ENCODE assay signal across 1 cellular context in the genomic region with DNA sequence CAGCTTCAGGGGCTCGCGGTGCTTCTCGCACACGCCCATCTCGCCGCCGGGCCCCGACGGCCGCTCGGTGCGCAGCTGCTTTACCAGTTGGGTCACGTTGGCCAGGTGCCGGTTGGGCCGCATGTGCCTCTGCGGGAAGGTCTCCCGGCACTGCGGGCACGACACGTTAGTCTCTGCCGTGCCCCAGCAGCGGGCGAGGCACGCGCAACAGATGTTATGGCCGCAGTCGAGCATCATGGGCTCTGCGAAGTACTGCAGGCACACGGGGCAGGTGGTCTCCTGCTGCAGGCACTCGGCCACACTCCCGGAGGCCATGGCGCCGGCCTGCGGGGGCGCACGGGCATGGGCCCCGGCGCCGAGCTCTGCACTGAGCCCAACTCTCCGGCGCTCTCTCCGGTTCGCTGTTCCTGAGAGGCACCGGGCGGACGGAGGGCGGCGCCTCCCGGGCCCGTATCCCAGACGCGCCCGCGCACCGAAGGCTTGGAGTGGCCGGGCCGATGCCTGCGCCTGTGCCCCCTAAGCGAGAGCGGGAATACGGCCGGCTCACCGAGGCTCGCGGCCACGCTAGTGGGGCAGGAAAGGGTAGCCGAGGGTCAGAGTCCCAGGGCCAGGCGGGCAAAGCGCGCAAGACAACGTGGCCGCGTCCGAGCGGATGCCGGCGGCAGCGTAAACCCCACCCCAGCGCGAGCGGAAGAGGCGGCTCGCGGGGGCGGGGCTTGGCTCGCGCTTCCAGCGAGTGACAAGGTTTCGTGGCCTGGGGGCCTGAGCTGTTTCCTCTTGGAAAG.
A peak's percentile ranks its signal among the peaks of the same experiment; 100 is the strongest.
TF ChIP-seq lines count a peak whose summit lies in the region.

A gene with protein sequence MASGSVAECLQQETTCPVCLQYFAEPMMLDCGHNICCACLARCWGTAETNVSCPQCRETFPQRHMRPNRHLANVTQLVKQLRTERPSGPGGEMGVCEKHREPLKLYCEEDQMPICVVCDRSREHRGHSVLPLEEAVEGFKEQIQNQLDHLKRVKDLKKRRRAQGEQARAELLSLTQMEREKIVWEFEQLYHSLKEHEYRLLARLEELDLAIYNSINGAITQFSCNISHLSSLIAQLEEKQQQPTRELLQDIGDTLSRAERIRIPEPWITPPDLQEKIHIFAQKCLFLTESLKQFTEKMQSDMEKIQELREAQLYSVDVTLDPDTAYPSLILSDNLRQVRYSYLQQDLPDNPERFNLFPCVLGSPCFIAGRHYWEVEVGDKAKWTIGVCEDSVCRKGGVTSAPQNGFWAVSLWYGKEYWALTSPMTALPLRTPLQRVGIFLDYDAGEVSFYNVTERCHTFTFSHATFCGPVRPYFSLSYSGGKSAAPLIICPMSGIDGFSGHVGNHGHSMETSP (minus strand): TSS at position 668 of the 785 bp plus-strand sequence. CDS start 353 bp downstream, at position 315.

TF ChIP-seq in HepG2, 621 proteins besides CTCF, POLR2A, EP300 and RAD21 (continued from another document and continues in another):
- TF ChIP-seq, protein P1, sequence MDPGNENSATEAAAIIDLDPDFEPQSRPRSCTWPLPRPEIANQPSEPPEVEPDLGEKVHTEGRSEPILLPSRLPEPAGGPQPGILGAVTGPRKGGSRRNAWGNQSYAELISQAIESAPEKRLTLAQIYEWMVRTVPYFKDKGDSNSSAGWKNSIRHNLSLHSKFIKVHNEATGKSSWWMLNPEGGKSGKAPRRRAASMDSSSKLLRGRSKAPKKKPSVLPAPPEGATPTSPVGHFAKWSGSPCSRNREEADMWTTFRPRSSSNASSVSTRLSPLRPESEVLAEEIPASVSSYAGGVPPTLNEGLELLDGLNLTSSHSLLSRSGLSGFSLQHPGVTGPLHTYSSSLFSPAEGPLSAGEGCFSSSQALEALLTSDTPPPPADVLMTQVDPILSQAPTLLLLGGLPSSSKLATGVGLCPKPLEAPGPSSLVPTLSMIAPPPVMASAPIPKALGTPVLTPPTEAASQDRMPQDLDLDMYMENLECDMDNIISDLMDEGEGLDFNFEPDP (CRISPR knock-in tag; conservative IDR thresholded peaks at IDR 0.05): 0 out of 2 replicates have a peak, but pooled peaks have one; percentile 82
- TF ChIP-seq ZNF652 (CRISPR knock-in tag; IDR thresholded peaks at IDR 0.05; ENCODE audit: borderline replicate concordance, low read depth) (no peak), SMAD9 (CRISPR knock-in tag; IDR thresholded peaks at IDR 0.05) (no peak; the same call in 1 of the 2 replicates), MTA3 (CRISPR knock-in tag; IDR thresholded peaks at IDR 0.05) (no peak), ZNF460 (CRISPR knock-in tag; IDR thresholded peaks at IDR 0.05; ENCODE audit: borderline replicate concordance) (no peak), ZNF430 (CRISPR knock-in tag; IDR thresholded peaks at IDR 0.05) (peak; percentile 83), REXO4 (CRISPR knock-in tag; IDR thresholded peaks at IDR 0.05; ENCODE audit: borderline replicate concordance) (no peak; the same call in 1 of the 2 replicates), ZNF333 (CRISPR knock-in tag; IDR thresholded peaks at IDR 0.05; ENCODE audit: borderline replicate concordance) (peak; percentile 82), HDAC1 (CRISPR knock-in tag; IDR thresholded peaks at IDR 0.05) (peak; percentile 97), ZNF766 (CRISPR knock-in tag; IDR thresholded peaks at IDR 0.05; ENCODE audit: borderline replicate concordance) (peak; percentile 70; the same call in 1 of the 2 replicates), ZNF674 (CRISPR knock-in tag; IDR thresholded peaks at IDR 0.05; ENCODE audit: low read depth) (peak; percentile 85; the same call in 1 of the 2 replicates), RNF2 (conservative IDR thresholded peaks at IDR 0.05; ENCODE audit: low read depth) (0 out of 2 replicates have a peak, but pooled peaks have one; percentile 13)
- TF ChIP-seq, protein P2, sequence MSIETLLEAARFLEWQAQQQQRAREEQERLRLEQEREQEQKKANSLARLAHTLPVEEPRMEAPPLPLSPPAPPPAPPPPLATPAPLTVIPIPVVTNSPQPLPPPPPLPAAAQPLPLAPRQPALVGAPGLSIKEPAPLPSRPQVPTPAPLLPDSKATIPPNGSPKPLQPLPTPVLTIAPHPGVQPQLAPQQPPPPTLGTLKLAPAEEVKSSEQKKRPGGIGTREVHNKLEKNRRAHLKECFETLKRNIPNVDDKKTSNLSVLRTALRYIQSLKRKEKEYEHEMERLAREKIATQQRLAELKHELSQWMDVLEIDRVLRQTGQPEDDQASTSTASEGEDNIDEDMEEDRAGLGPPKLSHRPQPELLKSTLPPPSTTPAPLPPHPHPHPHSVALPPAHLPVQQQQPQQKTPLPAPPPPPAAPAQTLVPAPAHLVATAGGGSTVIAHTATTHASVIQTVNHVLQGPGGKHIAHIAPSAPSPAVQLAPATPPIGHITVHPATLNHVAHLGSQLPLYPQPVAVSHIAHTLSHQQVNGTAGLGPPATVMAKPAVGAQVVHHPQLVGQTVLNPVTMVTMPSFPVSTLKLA (IDR thresholded peaks at IDR 0.05): peak; percentile 68
- TF ChIP-seq, protein P3, sequence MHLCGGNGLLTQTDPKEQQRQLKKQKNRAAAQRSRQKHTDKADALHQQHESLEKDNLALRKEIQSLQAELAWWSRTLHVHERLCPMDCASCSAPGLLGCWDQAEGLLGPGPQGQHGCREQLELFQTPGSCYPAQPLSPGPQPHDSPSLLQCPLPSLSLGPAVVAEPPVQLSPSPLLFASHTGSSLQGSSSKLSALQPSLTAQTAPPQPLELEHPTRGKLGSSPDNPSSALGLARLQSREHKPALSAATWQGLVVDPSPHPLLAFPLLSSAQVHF (CRISPR knock-in tag; IDR thresholded peaks at IDR 0.05): peak; percentile 89
- TF ChIP-seq, protein P4, sequence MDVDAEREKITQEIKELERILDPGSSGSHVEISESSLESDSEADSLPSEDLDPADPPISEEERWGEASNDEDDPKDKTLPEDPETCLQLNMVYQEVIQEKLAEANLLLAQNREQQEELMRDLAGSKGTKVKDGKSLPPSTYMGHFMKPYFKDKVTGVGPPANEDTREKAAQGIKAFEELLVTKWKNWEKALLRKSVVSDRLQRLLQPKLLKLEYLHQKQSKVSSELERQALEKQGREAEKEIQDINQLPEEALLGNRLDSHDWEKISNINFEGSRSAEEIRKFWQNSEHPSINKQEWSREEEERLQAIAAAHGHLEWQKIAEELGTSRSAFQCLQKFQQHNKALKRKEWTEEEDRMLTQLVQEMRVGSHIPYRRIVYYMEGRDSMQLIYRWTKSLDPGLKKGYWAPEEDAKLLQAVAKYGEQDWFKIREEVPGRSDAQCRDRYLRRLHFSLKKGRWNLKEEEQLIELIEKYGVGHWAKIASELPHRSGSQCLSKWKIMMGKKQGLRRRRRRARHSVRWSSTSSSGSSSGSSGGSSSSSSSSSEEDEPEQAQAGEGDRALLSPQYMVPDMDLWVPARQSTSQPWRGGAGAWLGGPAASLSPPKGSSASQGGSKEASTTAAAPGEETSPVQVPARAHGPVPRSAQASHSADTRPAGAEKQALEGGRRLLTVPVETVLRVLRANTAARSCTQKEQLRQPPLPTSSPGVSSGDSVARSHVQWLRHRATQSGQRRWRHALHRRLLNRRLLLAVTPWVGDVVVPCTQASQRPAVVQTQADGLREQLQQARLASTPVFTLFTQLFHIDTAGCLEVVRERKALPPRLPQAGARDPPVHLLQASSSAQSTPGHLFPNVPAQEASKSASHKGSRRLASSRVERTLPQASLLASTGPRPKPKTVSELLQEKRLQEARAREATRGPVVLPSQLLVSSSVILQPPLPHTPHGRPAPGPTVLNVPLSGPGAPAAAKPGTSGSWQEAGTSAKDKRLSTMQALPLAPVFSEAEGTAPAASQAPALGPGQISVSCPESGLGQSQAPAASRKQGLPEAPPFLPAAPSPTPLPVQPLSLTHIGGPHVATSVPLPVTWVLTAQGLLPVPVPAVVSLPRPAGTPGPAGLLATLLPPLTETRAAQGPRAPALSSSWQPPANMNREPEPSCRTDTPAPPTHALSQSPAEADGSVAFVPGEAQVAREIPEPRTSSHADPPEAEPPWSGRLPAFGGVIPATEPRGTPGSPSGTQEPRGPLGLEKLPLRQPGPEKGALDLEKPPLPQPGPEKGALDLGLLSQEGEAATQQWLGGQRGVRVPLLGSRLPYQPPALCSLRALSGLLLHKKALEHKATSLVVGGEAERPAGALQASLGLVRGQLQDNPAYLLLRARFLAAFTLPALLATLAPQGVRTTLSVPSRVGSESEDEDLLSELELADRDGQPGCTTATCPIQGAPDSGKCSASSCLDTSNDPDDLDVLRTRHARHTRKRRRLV (CRISPR knock-in tag; IDR thresholded peaks at IDR 0.05): peak; percentile 90
- TF ChIP-seq, protein P5, sequence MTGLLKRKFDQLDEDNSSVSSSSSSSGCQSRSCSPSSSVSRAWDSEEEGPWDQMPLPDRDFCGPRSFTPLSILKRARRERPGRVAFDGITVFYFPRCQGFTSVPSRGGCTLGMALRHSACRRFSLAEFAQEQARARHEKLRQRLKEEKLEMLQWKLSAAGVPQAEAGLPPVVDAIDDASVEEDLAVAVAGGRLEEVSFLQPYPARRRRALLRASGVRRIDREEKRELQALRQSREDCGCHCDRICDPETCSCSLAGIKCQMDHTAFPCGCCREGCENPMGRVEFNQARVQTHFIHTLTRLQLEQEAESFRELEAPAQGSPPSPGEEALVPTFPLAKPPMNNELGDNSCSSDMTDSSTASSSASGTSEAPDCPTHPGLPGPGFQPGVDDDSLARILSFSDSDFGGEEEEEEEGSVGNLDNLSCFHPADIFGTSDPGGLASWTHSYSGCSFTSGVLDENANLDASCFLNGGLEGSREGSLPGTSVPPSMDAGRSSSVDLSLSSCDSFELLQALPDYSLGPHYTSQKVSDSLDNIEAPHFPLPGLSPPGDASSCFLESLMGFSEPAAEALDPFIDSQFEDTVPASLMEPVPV (CRISPR knock-in tag; IDR thresholded peaks at IDR 0.05): peak; percentile 98
- TF ChIP-seq, protein P6, sequence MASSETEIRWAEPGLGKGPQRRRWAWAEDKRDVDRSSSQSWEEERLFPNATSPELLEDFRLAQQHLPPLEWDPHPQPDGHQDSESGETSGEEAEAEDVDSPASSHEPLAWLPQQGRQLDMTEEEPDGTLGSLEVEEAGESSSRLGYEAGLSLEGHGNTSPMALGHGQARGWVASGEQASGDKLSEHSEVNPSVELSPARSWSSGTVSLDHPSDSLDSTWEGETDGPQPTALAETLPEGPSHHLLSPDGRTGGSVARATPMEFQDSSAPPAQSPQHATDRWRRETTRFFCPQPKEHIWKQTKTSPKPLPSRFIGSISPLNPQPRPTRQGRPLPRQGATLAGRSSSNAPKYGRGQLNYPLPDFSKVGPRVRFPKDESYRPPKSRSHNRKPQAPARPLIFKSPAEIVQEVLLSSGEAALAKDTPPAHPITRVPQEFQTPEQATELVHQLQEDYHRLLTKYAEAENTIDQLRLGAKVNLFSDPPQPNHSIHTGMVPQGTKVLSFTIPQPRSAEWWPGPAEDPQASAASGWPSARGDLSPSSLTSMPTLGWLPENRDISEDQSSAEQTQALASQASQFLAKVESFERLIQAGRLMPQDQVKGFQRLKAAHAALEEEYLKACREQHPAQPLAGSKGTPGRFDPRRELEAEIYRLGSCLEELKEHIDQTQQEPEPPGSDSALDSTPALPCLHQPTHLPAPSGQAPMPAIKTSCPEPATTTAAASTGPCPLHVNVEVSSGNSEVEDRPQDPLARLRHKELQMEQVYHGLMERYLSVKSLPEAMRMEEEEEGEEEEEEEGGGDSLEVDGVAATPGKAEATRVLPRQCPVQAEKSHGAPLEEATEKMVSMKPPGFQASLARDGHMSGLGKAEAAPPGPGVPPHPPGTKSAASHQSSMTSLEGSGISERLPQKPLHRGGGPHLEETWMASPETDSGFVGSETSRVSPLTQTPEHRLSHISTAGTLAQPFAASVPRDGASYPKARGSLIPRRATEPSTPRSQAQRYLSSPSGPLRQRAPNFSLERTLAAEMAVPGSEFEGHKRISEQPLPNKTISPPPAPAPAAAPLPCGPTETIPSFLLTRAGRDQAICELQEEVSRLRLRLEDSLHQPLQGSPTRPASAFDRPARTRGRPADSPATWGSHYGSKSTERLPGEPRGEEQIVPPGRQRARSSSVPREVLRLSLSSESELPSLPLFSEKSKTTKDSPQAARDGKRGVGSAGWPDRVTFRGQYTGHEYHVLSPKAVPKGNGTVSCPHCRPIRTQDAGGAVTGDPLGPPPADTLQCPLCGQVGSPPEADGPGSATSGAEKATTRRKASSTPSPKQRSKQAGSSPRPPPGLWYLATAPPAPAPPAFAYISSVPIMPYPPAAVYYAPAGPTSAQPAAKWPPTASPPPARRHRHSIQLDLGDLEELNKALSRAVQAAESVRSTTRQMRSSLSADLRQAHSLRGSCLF (CRISPR knock-in tag; IDR thresholded peaks at IDR 0.05; ENCODE audit: borderline replicate concordance): peak; percentile 13; the same call in 1 of the 2 replicates
- TF ChIP-seq, protein P7, sequence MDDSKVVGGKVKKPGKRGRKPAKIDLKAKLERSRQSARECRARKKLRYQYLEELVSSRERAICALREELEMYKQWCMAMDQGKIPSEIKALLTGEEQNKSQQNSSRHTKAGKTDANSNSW (CRISPR knock-in tag; IDR thresholded peaks at IDR 0.05; ENCODE audit: borderline replicate concordance): peak; percentile 33; the same call in 1 of the 2 replicates
- TF ChIP-seq, protein P8, sequence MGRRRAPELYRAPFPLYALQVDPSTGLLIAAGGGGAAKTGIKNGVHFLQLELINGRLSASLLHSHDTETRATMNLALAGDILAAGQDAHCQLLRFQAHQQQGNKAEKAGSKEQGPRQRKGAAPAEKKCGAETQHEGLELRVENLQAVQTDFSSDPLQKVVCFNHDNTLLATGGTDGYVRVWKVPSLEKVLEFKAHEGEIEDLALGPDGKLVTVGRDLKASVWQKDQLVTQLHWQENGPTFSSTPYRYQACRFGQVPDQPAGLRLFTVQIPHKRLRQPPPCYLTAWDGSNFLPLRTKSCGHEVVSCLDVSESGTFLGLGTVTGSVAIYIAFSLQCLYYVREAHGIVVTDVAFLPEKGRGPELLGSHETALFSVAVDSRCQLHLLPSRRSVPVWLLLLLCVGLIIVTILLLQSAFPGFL (CRISPR knock-in tag; IDR thresholded peaks at IDR 0.05): no peak
- TF ChIP-seq, protein P9, sequence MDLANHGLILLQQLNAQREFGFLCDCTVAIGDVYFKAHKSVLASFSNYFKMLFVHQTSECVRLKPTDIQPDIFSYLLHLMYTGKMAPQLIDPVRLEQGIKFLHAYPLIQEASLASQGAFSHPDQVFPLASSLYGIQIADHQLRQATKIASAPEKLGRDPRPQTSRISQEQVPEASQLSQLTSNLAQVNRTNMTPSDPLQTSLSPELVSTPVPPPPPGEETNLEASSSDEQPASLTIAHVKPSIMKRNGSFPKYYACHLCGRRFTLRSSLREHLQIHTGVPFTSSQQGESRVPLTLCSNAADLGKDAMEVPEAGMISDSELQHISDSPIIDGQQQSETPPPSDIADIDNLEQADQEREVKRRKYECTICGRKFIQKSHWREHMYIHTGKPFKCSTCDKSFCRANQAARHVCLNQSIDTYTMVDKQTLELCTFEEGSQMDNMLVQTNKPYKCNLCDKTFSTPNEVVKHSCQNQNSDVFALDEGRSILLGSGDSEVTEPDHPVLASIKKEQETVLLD (CRISPR knock-in tag; IDR thresholded peaks at IDR 0.05; ENCODE audit: low read depth): peak; percentile 15
- TF ChIP-seq, protein P10, sequence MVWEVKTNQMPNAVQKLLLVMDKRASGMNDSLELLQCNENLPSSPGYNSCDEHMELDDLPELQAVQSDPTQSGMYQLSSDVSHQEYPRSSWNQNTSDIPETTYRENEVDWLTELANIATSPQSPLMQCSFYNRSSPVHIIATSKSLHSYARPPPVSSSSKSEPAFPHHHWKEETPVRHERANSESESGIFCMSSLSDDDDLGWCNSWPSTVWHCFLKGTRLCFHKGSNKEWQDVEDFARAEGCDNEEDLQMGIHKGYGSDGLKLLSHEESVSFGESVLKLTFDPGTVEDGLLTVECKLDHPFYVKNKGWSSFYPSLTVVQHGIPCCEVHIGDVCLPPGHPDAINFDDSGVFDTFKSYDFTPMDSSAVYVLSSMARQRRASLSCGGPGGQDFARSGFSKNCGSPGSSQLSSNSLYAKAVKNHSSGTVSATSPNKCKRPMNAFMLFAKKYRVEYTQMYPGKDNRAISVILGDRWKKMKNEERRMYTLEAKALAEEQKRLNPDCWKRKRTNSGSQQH (CRISPR knock-in tag; IDR thresholded peaks at IDR 0.05; ENCODE audit: low read depth): peak; percentile 59; the same call in 1 of the 2 replicates
- TF ChIP-seq, protein P11, sequence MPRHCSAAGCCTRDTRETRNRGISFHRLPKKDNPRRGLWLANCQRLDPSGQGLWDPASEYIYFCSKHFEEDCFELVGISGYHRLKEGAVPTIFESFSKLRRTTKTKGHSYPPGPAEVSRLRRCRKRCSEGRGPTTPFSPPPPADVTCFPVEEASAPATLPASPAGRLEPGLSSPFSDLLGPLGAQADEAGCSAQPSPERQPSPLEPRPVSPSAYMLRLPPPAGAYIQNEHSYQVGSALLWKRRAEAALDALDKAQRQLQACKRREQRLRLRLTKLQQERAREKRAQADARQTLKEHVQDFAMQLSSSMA (CRISPR knock-in tag; IDR thresholded peaks at IDR 0.05): no peak
